9 cellular contexts compared by ENCODE assay signal in genomic region chr20:20780127-20780822, GRCh38.
A peak's percentile ranks its signal among the peaks of the same experiment; 100 is the strongest.
DNase-seq lines count a peak whose midpoint lies in the region; ATAC-seq and TF ChIP-seq lines count a peak whose summit lies in the region.
"Had no signal": no experiment of that assay in that cellular context is flagged by ENCODE, and none has a peak within 500 bp of the region (broad histone marks: within the 10 kb centered on the region; RNA-seq: fewer than 3 reads in every experiment).

No MANE protein-coding gene starts in this region.

- no peaks in the 10 kb centered on the region for H3K9me3 Mint-ChIP-seq in activated CD4-positive, alpha-beta T cell treated with anti-CD3 and anti-CD28 coated beads for 36 hours (ENCODE audit: low read depth)
- H3K9me3 Mint-ChIP-seq in activated CD4-positive, alpha-beta T cell treated with anti-CD3 and anti-CD28 coated beads, Interleukin-2, amount 10 ng/mL, durations not matched to agents 7 days and 5 days: peaks cover 2% of the 10 kb centered on the region
- H3K9me3 Mint-ChIP-seq in central memory CD8-positive, alpha-beta T cell: no peaks in the 10 kb centered on the region

- CTCF ChIA-PET in activated CD4-positive, alpha-beta T cell treated with anti-CD3 and anti-CD28 coated beads for 36 hours (lab: Charles Lee): no interaction called here
- CTCF ChIA-PET in activated CD4-positive, alpha-beta T cell treated with anti-CD3 and anti-CD28 coated beads, Interleukin-2, amount 10 ng/mL, durations not matched to agents 7 days and 5 days (lab: Charles Lee): interaction anchor here (0.6 kb wide), 1 partner anchor 413 kb away, joined by 4 read pairs; no protein-coding TSS in a partner anchor

- intact Hi-C loops in activated CD4-positive, alpha-beta T cell treated with anti-CD3 and anti-CD28 coated beads for 36 hours (cut with DNase I, micrococcal nuclease): no loop called here

- POLR2A ChIA-PET in activated CD4-positive, alpha-beta T cell treated with anti-CD3 and anti-CD28 coated beads for 36 hours (lab: Charles Lee): no interaction called here
- POLR2A ChIA-PET in activated CD4-positive, alpha-beta T cell treated with anti-CD3 and anti-CD28 coated beads, Interleukin-2, amount 10 ng/mL, durations not matched to agents 7 days and 5 days (lab: Charles Lee): no interaction called here

- no peak for TF ChIP-seq POLR2A in NB4 (IDR thresholded peaks at IDR 0.05; ENCODE audit: extremely low read depth, insufficient read length)

- no peak overlapping the region for H3K27ac Mint-ChIP-seq in activated CD4-positive, alpha-beta T cell treated with anti-CD3 and anti-CD28 coated beads for 36 hours
- no peak overlapping the region for H3K27ac Mint-ChIP-seq in activated CD4-positive, alpha-beta T cell treated with anti-CD3 and anti-CD28 coated beads, Interleukin-2, amount 10 ng/mL, durations not matched to agents 7 days and 5 days
- H3K27ac Mint-ChIP-seq in central memory CD8-positive, alpha-beta T cell (ENCODE audit: low read depth): no peak overlapping the region

- H3K36me3 Mint-ChIP-seq in activated CD4-positive, alpha-beta T cell treated with anti-CD3 and anti-CD28 coated beads for 36 hours (ENCODE audit: low read depth): no peaks in the 10 kb centered on the region
- no peaks in the 10 kb centered on the region for H3K36me3 Mint-ChIP-seq in activated CD4-positive, alpha-beta T cell treated with anti-CD3 and anti-CD28 coated beads, Interleukin-2, amount 10 ng/mL, durations not matched to agents 7 days and 5 days (ENCODE audit: low read depth)
- peaks cover 1% of the 10 kb centered on the region for H3K36me3 Mint-ChIP-seq in central memory CD8-positive, alpha-beta T cell (ENCODE audit: insufficient read depth)

- H3K4me1 Mint-ChIP-seq in activated CD4-positive, alpha-beta T cell treated with anti-CD3 and anti-CD28 coated beads for 36 hours: no peaks in the 10 kb centered on the region
- H3K4me1 Mint-ChIP-seq in activated CD4-positive, alpha-beta T cell treated with anti-CD3 and anti-CD28 coated beads, Interleukin-2, amount 10 ng/mL, durations not matched to agents 7 days and 5 days: peaks cover 3% of the 10 kb centered on the region
- H3K4me1 Mint-ChIP-seq in central memory CD8-positive, alpha-beta T cell: peaks cover 4% of the 10 kb centered on the region

- peak overlapping the region; percentile 27 for H3K4me3 ChIP-seq in NB4 (ENCODE audit: low read depth, low read length)
- H3K4me3 ChIP-seq: BLaER1 had no signal

- ATAC-seq in activated CD4-positive, alpha-beta T cell treated with anti-CD3 and anti-CD28 coated beads for 36 hours: no peak
- ATAC-seq in central memory CD8-positive, alpha-beta T cell (replicated peaks; ENCODE audit: extremely low read depth, poor library complexity, severe bottlenecking): peak; percentile 75

- peak; percentile 18 for DNase-seq in activated CD4-positive, alpha-beta T cell treated with anti-CD3 and anti-CD28 coated beads for 36 hours
- no peak for DNase-seq in activated CD4-positive, alpha-beta T cell treated with anti-CD3 and anti-CD28 coated beads, Interleukin-2, amount 10 ng/mL, durations not matched to agents 7 days and 5 days
- peak; percentile 100 for DNase-seq in NB4 (ENCODE audit: low read depth)
- no peak for DNase-seq in central memory CD8-positive, alpha-beta T cell (ENCODE audit: low spot score in 2 of 2)
- peak; percentile 71 for DNase-seq in mucosa of gallbladder (ENCODE audit: low spot score)
- DNase-seq in NCI-H2227 treated with DMSO at 0.1 percent for 48 hours (lab: John Stamatoyannopoulos, UW): no peak
- DNase-seq in dedifferentiated amniotic fluid mesenchymal stem cell (ENCODE audit: extremely low spot score): no peak
- DNase-seq in activated T-cell treated with anti-CD3 and anti-CD28 coated beads for 4 hours: no peak

- H3K4me3 Mint-ChIP-seq in activated CD4-positive, alpha-beta T cell treated with anti-CD3 and anti-CD28 coated beads for 36 hours: no peak overlapping the region
- H3K4me3 Mint-ChIP-seq in activated CD4-positive, alpha-beta T cell treated with anti-CD3 and anti-CD28 coated beads, Interleukin-2, amount 10 ng/mL, durations not matched to agents 7 days and 5 days: no peak overlapping the region
- no peak overlapping the region for H3K4me3 Mint-ChIP-seq in central memory CD8-positive, alpha-beta T cell

- peaks cover 6% of the 10 kb centered on the region for H3K27me3 Mint-ChIP-seq in activated CD4-positive, alpha-beta T cell treated with anti-CD3 and anti-CD28 coated beads for 36 hours
- peaks cover 8% of the 10 kb centered on the region for H3K27me3 Mint-ChIP-seq in activated CD4-positive, alpha-beta T cell treated with anti-CD3 and anti-CD28 coated beads, Interleukin-2, amount 10 ng/mL, durations not matched to agents 7 days and 5 days
- H3K27me3 Mint-ChIP-seq in central memory CD8-positive, alpha-beta T cell: peaks cover 25% of the 10 kb centered on the region

- TF ChIP-seq CTCF in NB4 (IDR thresholded peaks at IDR 0.05; ENCODE audit: low read depth, low read length): no peak

Comparison
In these comparisons a context has a peak if more than half of its experiments do, and no peak if none do; other contexts are left out.
1. DNase-seq: peak in activated CD4-positive, alpha-beta T cell treated with anti-CD3 and anti-CD28 coated beads for 36 hours (single experiment), NB4 (single experiment) and mucosa of gallbladder (single experiment); none in activated CD4-positive, alpha-beta T cell treated with anti-CD3 and anti-CD28 coated beads, Interleukin-2, amount 10 ng/mL, durations not matched to agents 7 days and 5 days (single experiment), central memory CD8-positive, alpha-beta T cell (0 of 2), NCI-H2227 treated with DMSO at 0.1 percent for 48 hours (single experiment), dedifferentiated amniotic fluid mesenchymal stem cell (single experiment) and activated T-cell treated with anti-CD3 and anti-CD28 coated beads for 4 hours (single experiment).